13 cellular contexts compared by ENCODE assay signal in genomic region chrX:20056704-20057103, GRCh38.
DNase-seq lines count a peak whose midpoint lies in the region; ATAC-seq, FAIRE-seq and TF ChIP-seq lines count a peak whose summit lies in the region.
"Had no signal": no experiment of that assay in that cellular context is flagged by ENCODE, and none has a peak within 500 bp of the region (broad histone marks: within the 10 kb centered on the region; RNA-seq: fewer than 3 reads in every experiment).

No MANE protein-coding gene starts in this region.

- DNase-seq in DMS53 (lab: John Stamatoyannopoulos, UW) = peak; percentile 84
- peak; percentile 57 for DNase-seq in NCI-H2171 treated with DMSO at 0.1 percent for 48 hours (lab: John Stamatoyannopoulos, UW)
- no peak for DNase-seq in epithelial cell of proximal tubule (ENCODE audit: low read depth)
- no peak for DNase-seq in kidney
- no peak for DNase-seq in sciatic nerve (ENCODE audit: low spot score)
- no peak for DNase-seq in activated effector memory CD4-positive, alpha-beta T cell treated with anti-CD3 and anti-CD28 coated beads, Interleukin-2, amount 50 U/mL, for 16 hours
- DNase-seq: activated CD4-positive, alpha-beta memory T cell treated with anti-CD3 and anti-CD28 coated beads for 36 hours; CD4-positive, CD25-positive, alpha-beta regulatory T cell; GM23248; SIG-M5 had no signal

- ATAC-seq in GM21825 (IDR thresholded peaks at IDR 0.05; ENCODE audit: unreplicated experiment) = peak; percentile 50
- ATAC-seq in HG03175 (IDR thresholded peaks at IDR 0.05; ENCODE audit: unreplicated experiment) = no peak
- ATAC-seq in sciatic nerve = no peak

- H3K9me3 ChIP-seq in kidney (ENCODE audit: control insufficient read depth in 1 of 2, low read length in 2 of 2) = no peaks in the 10 kb centered on the region

- no peaks in the 10 kb centered on the region for H3K36me3 ChIP-seq in kidney (ENCODE audit: control insufficient read depth in 1 of 2, insufficient read depth in 2 of 2, low read length in 2 of 2)

- H3K4me3 ChIP-seq in epithelial cell of proximal tubule (ENCODE audit: low read depth, low read length) (peak overlapping the region; percentile 18), kidney (ENCODE audit: low read length in 2 of 2) (no peak overlapping the region)
- H3K4me3 ChIP-seq: GM23248, skin epidermis had no signal

- H3K27ac ChIP-seq in kidney (ENCODE audit: low read depth in 2 of 2, low read length in 2 of 2) = no peak overlapping the region
- H3K27ac ChIP-seq: GM23248, skin epidermis had no signal

- H3K4me1 ChIP-seq in kidney (ENCODE audit: control insufficient read depth in 1 of 2, insufficient read depth in 1 of 2, low read depth in 1 of 2, low read length in 2 of 2) = peaks cover 0 to 2% of the 10 kb centered on the region in 2 donors

- TF ChIP-seq CTCF in epithelial cell of proximal tubule (conservative IDR thresholded peaks at IDR 0.05; ENCODE audit: low read depth, low read length) = no peak
- no peak for TF ChIP-seq CTCF in kidney (IDR thresholded peaks at IDR 0.05; ENCODE audit: borderline replicate concordance, extremely low read depth, insufficient read depth)

- no peak overlapping the region for H3K9ac ChIP-seq in kidney (ENCODE audit: low read length in 2 of 2)
- H3K9ac ChIP-seq: GM23248 had no signal

- FAIRE-seq in kidney (lab: Jason Lieb, UNC) = no peak

- intact Hi-C loops in kidney (cut with DNase I) = no loop called here
- intact Hi-C loops in sciatic nerve (cut with DNase I) = loop anchor here (2.0 kb wide), 1 partner anchor 48 kb away; no protein-coding TSS in a partner anchor

Comparison
In these comparisons a context has a peak if more than half of its experiments do, and no peak if none do; other contexts are left out.
1. DNase-seq: peak in DMS53 (single experiment) and NCI-H2171 treated with DMSO at 0.1 percent for 48 hours (single experiment); none in epithelial cell of proximal tubule (single experiment), kidney (single experiment), sciatic nerve (single experiment) and activated effector memory CD4-positive, alpha-beta T cell treated with anti-CD3 and anti-CD28 coated beads, Interleukin-2, amount 50 U/mL, for 16 hours (single experiment).